In genomic region chr4:88109123-88109864, GRCh38 we compare ENCODE assay signal across 1 cellular context.
TF ChIP-seq lines count a peak whose summit lies in the region.

No MANE protein-coding gene starts in this region.

TF ChIP-seq in HEK293, 187 proteins besides CTCF, POLR2A, EP300 and RAD21 (continued from another document):
- TF ChIP-seq PRDM2 (tag by site-specific recombination; IDR thresholded peaks at IDR 0.05; ENCODE audit: borderline replicate concordance), result no peak
- no peak for TF ChIP-seq ZFP37 (tag by site-specific recombination; IDR thresholded peaks at IDR 0.05)
- peak; percentile 74 for TF ChIP-seq SCRT2 (tag by site-specific recombination; IDR thresholded peaks at IDR 0.05)
- TF ChIP-seq ZNF121 (tag by site-specific recombination; IDR thresholded peaks at IDR 0.05), result no peak
- no peak for TF ChIP-seq ZNF133 (tag by site-specific recombination; IDR thresholded peaks at IDR 0.05)
- no peak for TF ChIP-seq ZNF311 (tag by site-specific recombination; IDR thresholded peaks at IDR 0.05; ENCODE audit: borderline replicate concordance)
- no peak for TF ChIP-seq ZNF623 (tag by site-specific recombination; IDR thresholded peaks at IDR 0.05)
- TF ChIP-seq ZNF571 (tag by site-specific recombination; IDR thresholded peaks at IDR 0.05), result no peak
- no peak for TF ChIP-seq ZSCAN18 (tag by site-specific recombination; IDR thresholded peaks at IDR 0.05)
- TF ChIP-seq ZNF555 (tag by site-specific recombination; conservative IDR thresholded peaks at IDR 0.05), result no peak
- TF ChIP-seq ZNF624 (tag by site-specific recombination; IDR thresholded peaks at IDR 0.05), result no peak
- no peak for TF ChIP-seq KLF7 (tag by site-specific recombination; IDR thresholded peaks at IDR 0.05; ENCODE audit: borderline replicate concordance)
- no peak for TF ChIP-seq ZNF112 (tag by site-specific recombination; IDR thresholded peaks at IDR 0.05)
- TF ChIP-seq OSR2 (tag by site-specific recombination; IDR thresholded peaks at IDR 0.05), result no peak
- TF ChIP-seq ZNF140 (tag by site-specific recombination; IDR thresholded peaks at IDR 0.05), result no peak
- no peak for TF ChIP-seq GLI4 (tag by site-specific recombination; IDR thresholded peaks at IDR 0.05)
- no peak for TF ChIP-seq SALL2 (tag by site-specific recombination; IDR thresholded peaks at IDR 0.05; ENCODE audit: borderline replicate concordance)
- TF ChIP-seq ZNF530 (tag by site-specific recombination; IDR thresholded peaks at IDR 0.05; ENCODE audit: low read depth), result no peak
- TF ChIP-seq KLF1 (tag by site-specific recombination; IDR thresholded peaks at IDR 0.05), result no peak
- peak; percentile 51 for TF ChIP-seq FEZF1 (tag by site-specific recombination; IDR thresholded peaks at IDR 0.05)
- no peak for TF ChIP-seq ZNF341 (tag by site-specific recombination; IDR thresholded peaks at IDR 0.05; ENCODE audit: low read depth)
- TF ChIP-seq ZNF558 (tag by site-specific recombination; IDR thresholded peaks at IDR 0.05), result no peak
- no peak for TF ChIP-seq ZBTB11 (tag by site-specific recombination; conservative IDR thresholded peaks at IDR 0.05; ENCODE audit: low read depth)
- no peak for TF ChIP-seq ZNF707 (tag by site-specific recombination; IDR thresholded peaks at IDR 0.05)
- no peak for TF ChIP-seq ZNF302 (tag by site-specific recombination; IDR thresholded peaks at IDR 0.05; ENCODE audit: low read depth)
- TF ChIP-seq ZNF426 (tag by site-specific recombination; IDR thresholded peaks at IDR 0.05), result no peak
- no peak for TF ChIP-seq ZNF658 (tag by site-specific recombination; IDR thresholded peaks at IDR 0.05)
- no peak for TF ChIP-seq SP3 (tag by site-specific recombination; IDR thresholded peaks at IDR 0.05)
- peak; percentile 57; the same call in 1 of the 2 replicates for TF ChIP-seq SCRT1 (tag by site-specific recombination; IDR thresholded peaks at IDR 0.05; ENCODE audit: borderline replicate concordance)
- TF ChIP-seq ZFHX2 (tag by site-specific recombination; conservative IDR thresholded peaks at IDR 0.05), result no peak
- TF ChIP-seq ZFP41 (tag by site-specific recombination; IDR thresholded peaks at IDR 0.05; ENCODE audit: borderline replicate concordance), result no peak
- TF ChIP-seq PRDM6 (tag by site-specific recombination; IDR thresholded peaks at IDR 0.05), result peak; percentile 79
- TF ChIP-seq ZNF747 (tag by site-specific recombination; IDR thresholded peaks at IDR 0.05), result no peak
- TF ChIP-seq IKZF3 (tag by site-specific recombination; IDR thresholded peaks at IDR 0.05), result 0 out of 2 replicates have a peak, but pooled peaks have one; percentile 19
- no peak for TF ChIP-seq ZNF138 (tag by site-specific recombination; IDR thresholded peaks at IDR 0.05; ENCODE audit: borderline replicate concordance)
- TF ChIP-seq TCF7L2 (IDR thresholded peaks at IDR 0.05; ENCODE audit: borderline replicate concordance, low read depth, low read length), result peak; percentile 76; the same call in 1 of the 2 replicates
- no peak for TF ChIP-seq HOXD13 (CRISPR knock-in tag; IDR thresholded peaks at IDR 0.05; ENCODE audit: borderline replicate concordance)
